17 cellular contexts compared by ENCODE assay signal in genomic region chr10:43115881-43116595, GRCh38. TPM values are rescaled to one million over a fixed set of nuclear protein-coding genes. Genes with fewer than 3 reads are reported as not detected.
DNase-seq lines count a peak whose midpoint lies in the region; ATAC-seq and TF ChIP-seq lines count a peak whose summit lies in the region.
"Had no signal": no experiment of that assay in that cellular context is flagged by ENCODE, and none has a peak within 500 bp of the region (broad histone marks: within the 10 kb centered on the region; RNA-seq: fewer than 3 reads in every experiment).

No MANE protein-coding gene starts in this region.

- H3K9me3 Mint-ChIP-seq in activated CD4-positive, alpha-beta T cell treated with anti-CD3 and anti-CD28 coated beads, Interleukin-2, amount 10 ng/mL, durations not matched to agents 7 days and 5 days, result no peaks in the 10 kb centered on the region
- no peaks in the 10 kb centered on the region for H3K9me3 Mint-ChIP-seq in chondrocyte (ENCODE audit: low read depth)
- H3K9me3 Mint-ChIP-seq: CD4-positive, alpha-beta T cell had no signal

- POLR2A ChIA-PET in activated CD4-positive, alpha-beta T cell treated with anti-CD3 and anti-CD28 coated beads, Interleukin-2, amount 10 ng/mL, durations not matched to agents 7 days and 5 days (lab: Charles Lee), result no interaction called here

- no peak overlapping the region for H3K4me3 Mint-ChIP-seq in activated CD4-positive, alpha-beta T cell treated with anti-CD3 and anti-CD28 coated beads, Interleukin-2, amount 10 ng/mL, durations not matched to agents 7 days and 5 days
- H3K4me3 Mint-ChIP-seq in chondrocyte (ENCODE audit: unreplicated experiment), result no peak overlapping the region
- H3K4me3 Mint-ChIP-seq: CD4-positive, alpha-beta T cell had no signal

- intact Hi-C loops in posterior vena cava (cut with DNase I) (no loop called here), upper lobe of right lung (cut with DNase I) (no loop called here)

- DNase-seq in activated CD4-positive, alpha-beta T cell treated with anti-CD3 and anti-CD28 coated beads, Interleukin-2, amount 10 ng/mL, durations not matched to agents 7 days and 5 days, result no peak
- DNase-seq in activated CD4-positive, alpha-beta T cell treated with anti-CD3 and anti-CD28 coated beads for 48 hours, result no peak
- peak; percentile 77 for DNase-seq in chondrocyte (ENCODE audit: low spot score)
- DNase-seq in posterior vena cava (ENCODE audit: low spot score), result peak; percentile 73
- peak; percentile 54 for DNase-seq in upper lobe of right lung
- DNase-seq in SW 1271 (lab: John Stamatoyannopoulos, UW), result no peak
- no peak for DNase-seq in NCI-H146 treated with DMSO at 0.1 percent for 48 hours (lab: John Stamatoyannopoulos, UW; ENCODE audit: unreplicated experiment)
- DNase-seq in NCI-H2227 treated with DMSO at 0.1 percent for 48 hours (lab: John Stamatoyannopoulos, UW), result no peak
- DNase-seq: Calu3; CD4-positive, alpha-beta T cell; DMS79; GM23248; H7 had no signal

- no peak overlapping the region for H3K27ac ChIP-seq in upper lobe of right lung
- H3K27ac ChIP-seq: 22Rv1, BLaER1, GM23248, HL-60 had no signal

- H3K4me3 ChIP-seq in upper lobe of right lung, result no peak overlapping the region
- H3K4me3 ChIP-seq: BLaER1, GM12878, GM23248 had no signal

- ATAC-seq in upper lobe of right lung, result no peak
- ATAC-seq: GM12878 had no signal

- TF ChIP-seq CTCF in chondrocyte (IDR thresholded peaks at IDR 0.05) (no peak), upper lobe of right lung (IDR thresholded peaks at IDR 0.05) (no peak)

- no peaks in the 10 kb centered on the region for H3K36me3 Mint-ChIP-seq in activated CD4-positive, alpha-beta T cell treated with anti-CD3 and anti-CD28 coated beads, Interleukin-2, amount 10 ng/mL, durations not matched to agents 7 days and 5 days (ENCODE audit: low read depth)
- no peaks in the 10 kb centered on the region for H3K36me3 Mint-ChIP-seq in chondrocyte (ENCODE audit: low read depth)

- CTCF ChIA-PET in activated CD4-positive, alpha-beta T cell treated with anti-CD3 and anti-CD28 coated beads, Interleukin-2, amount 10 ng/mL, durations not matched to agents 7 days and 5 days (lab: Charles Lee), result interaction anchor here (1.4 to 1.6 kb wide), 2 partner anchors 9 to 11 kb away, joined by 4 to 7 read pairs; no protein-coding TSS in a partner anchor

- H3K27ac Mint-ChIP-seq in activated CD4-positive, alpha-beta T cell treated with anti-CD3 and anti-CD28 coated beads, Interleukin-2, amount 10 ng/mL, durations not matched to agents 7 days and 5 days, result peak overlapping the region; percentile 38
- no peak overlapping the region for H3K27ac Mint-ChIP-seq in chondrocyte (ENCODE audit: unreplicated experiment)
- H3K27ac Mint-ChIP-seq: CD4-positive, alpha-beta T cell had no signal

- peaks cover 20% of the 10 kb centered on the region for H3K4me1 Mint-ChIP-seq in activated CD4-positive, alpha-beta T cell treated with anti-CD3 and anti-CD28 coated beads, Interleukin-2, amount 10 ng/mL, durations not matched to agents 7 days and 5 days
- H3K4me1 Mint-ChIP-seq in chondrocyte (ENCODE audit: low read depth), result peaks cover 5% of the 10 kb centered on the region

- H3K4me1 ChIP-seq in upper lobe of right lung, result no peaks in the 10 kb centered on the region

- H3K36me3 ChIP-seq in upper lobe of right lung, result no peaks in the 10 kb centered on the region
- H3K36me3 ChIP-seq: BLaER1 had no signal

- H3K27me3 Mint-ChIP-seq in activated CD4-positive, alpha-beta T cell treated with anti-CD3 and anti-CD28 coated beads, Interleukin-2, amount 10 ng/mL, durations not matched to agents 7 days and 5 days, result no peaks in the 10 kb centered on the region
- H3K27me3 Mint-ChIP-seq in chondrocyte (ENCODE audit: low read depth), result peaks cover 5% of the 10 kb centered on the region
- H3K27me3 Mint-ChIP-seq: CD4-positive, alpha-beta T cell had no signal

- no peaks in the 10 kb centered on the region for H3K9me3 ChIP-seq in upper lobe of right lung
- H3K9me3 ChIP-seq: BLaER1 had no signal

- H3K27me3 ChIP-seq in upper lobe of right lung, result no peaks in the 10 kb centered on the region
- H3K27me3 ChIP-seq: BLaER1 had no signal

RNA-seq across cellular contexts. Expression of gene CSGALNACT2, which starts 22.2 kb away (rescaled TPM):
- 10 to 100 TPM; 36.2 to 41.0 TPM for total RNA-seq in activated CD4-positive, alpha-beta T cell treated with anti-CD3 and anti-CD28 coated beads, Interleukin-2, amount 10 ng/mL, durations not matched to agents 7 days and 5 days
- total RNA-seq in chondrocyte, result 29.8 to 38.7 TPM (median 38.2 TPM) in 3 replicates
- 10 to 100 TPM; 31.1 to 31.8 TPM for total RNA-seq in posterior vena cava
- 40.8 TPM for total RNA-seq in upper lobe of right lung

RNA-seq across cellular contexts. Expression of gene RET, which starts 39.2 kb away (rescaled TPM):
- under 1 TPM; 0.10 TPM for total RNA-seq in activated CD4-positive, alpha-beta T cell treated with anti-CD3 and anti-CD28 coated beads, Interleukin-2, amount 10 ng/mL, durations not matched to agents 7 days and 5 days
- total RNA-seq in chondrocyte, result 0.12 to 0.18 TPM in 2 of 3 replicates, not detected in the other
- total RNA-seq in posterior vena cava, result 1 to 10 TPM; 1.0 to 1.3 TPM
- 1.0 TPM for total RNA-seq in upper lobe of right lung
- total RNA-seq: Calu3; CD4-positive, alpha-beta T cell; GM12878; GM23248 had no signal

Comparison
In these comparisons a context has a peak if more than half of its experiments do, and no peak if none do; other contexts are left out.
1. DNase-seq: peak in chondrocyte (single experiment), posterior vena cava (single experiment) and upper lobe of right lung (single experiment); none in activated CD4-positive, alpha-beta T cell treated with anti-CD3 and anti-CD28 coated beads, Interleukin-2, amount 10 ng/mL, durations not matched to agents 7 days and 5 days (single experiment), activated CD4-positive, alpha-beta T cell treated with anti-CD3 and anti-CD28 coated beads for 48 hours (single experiment), SW 1271 (0 of 2), NCI-H146 treated with DMSO at 0.1 percent for 48 hours (single experiment) and NCI-H2227 treated with DMSO at 0.1 percent for 48 hours (single experiment).